In genomic region chr20:37764333-37764935, GRCh38 we compare ENCODE assay signal across 22 cellular contexts.
A peak's percentile ranks its signal among the peaks of the same experiment; 100 is the strongest.
DNase-seq lines count a peak whose midpoint lies in the region; ATAC-seq and TF ChIP-seq lines count a peak whose summit lies in the region.
"Had no signal": no experiment of that assay in that cellular context is flagged by ENCODE, and none has a peak within 500 bp of the region (broad histone marks: within the 10 kb centered on the region; RNA-seq: fewer than 3 reads in every experiment).

No MANE protein-coding gene starts in this region.

- H2BK5ac ChIP-seq in trophoblast cell (ENCODE audit: low read depth, low read length, poor library complexity): no peak overlapping the region

- intact Hi-C loops in PC-3 (cut with micrococcal nuclease): no loop called here

- no peak overlapping the region for H3K23ac ChIP-seq in trophoblast cell (ENCODE audit: low read length)

- DNase-seq in EH (ENCODE audit: low read depth): peak; percentile 22
- no peak for DNase-seq in PC-3
- DNase-seq in epithelial cell of esophagus (ENCODE audit: low read depth): peak; percentile 82
- peak; percentile 37 to 75 for DNase-seq in trophoblast cell
- no peak for DNase-seq in GM10248 (ENCODE audit: extremely low spot score)
- no peak for DNase-seq in NCI-H1436 (lab: John Stamatoyannopoulos, UW)
- no peak for DNase-seq in mesenteric fat pad (ENCODE audit: low spot score)
- DNase-seq: Calu3, DND-41, GOT3, Karpas-422, MV-4-11, NCI-H1105, NCI-H146, NCI-H2029, NCI-H446, NCI-H524 treated with DMSO at 0.1 percent for 48 hours, NCI-H774, Right ventricle myocardium superior had no signal

- no peaks in the 10 kb centered on the region for H3K9me2 ChIP-seq in PC-3 (replicated peaks; ENCODE audit: low read length)

- CTCF ChIA-PET in PC-3 (lab: Charles Lee): no interaction called here
- CTCF ChIA-PET in GM10248 (lab: Yijun Ruan, JAX): interaction anchor here (1.0 to 1.6 kb wide), 3 partner anchors 9 to 13 kb away, joined by 3 to 4 read pairs (median 3); no protein-coding TSS in a partner anchor

- H3K79me2 ChIP-seq in PC-3 (ENCODE audit: low read length) (no peaks in the 10 kb centered on the region), trophoblast cell (ENCODE audit: control insufficient read depth, insufficient read depth, low read length, poor library complexity) (no peaks in the 10 kb centered on the region)

- no CpG with 5 or more reads among the region's 4 CpGs for WGBS in trophoblast cell (ENCODE audit: extremely low coverage, insufficient coverage, insufficient read length)

- POLR2A ChIA-PET in PC-3 (lab: Charles Lee; ENCODE audit: unreplicated experiment) (no interaction called here), GM10248 (lab: Yijun Ruan, JAX) (no interaction called here)

- H3K4me2 ChIP-seq in PC-3 (ENCODE audit: low read length) (no peak overlapping the region), trophoblast cell (ENCODE audit: low read length) (no peak overlapping the region)
- H3K4me2 ChIP-seq: A549 had no signal

- no peak overlapping the region for H2AK5ac ChIP-seq in trophoblast cell (ENCODE audit: low read length)

- H3K14ac ChIP-seq in trophoblast cell (ENCODE audit: low read length): no peak overlapping the region

- H3K9me3 ChIP-seq in PC-3 (ENCODE audit: low read length) (no peaks in the 10 kb centered on the region), trophoblast cell (ENCODE audit: insufficient read depth, low read depth, low read length) (no peaks in the 10 kb centered on the region)
- H3K9me3 ChIP-seq: A549, HAP-1, SJSA1 had no signal

- H2BK120ac ChIP-seq in trophoblast cell (ENCODE audit: insufficient read depth, low read length, poor library complexity): no peak overlapping the region

- no TSS peak for BruUV-seq in PC-3 (replicated peaks; lab: Mats Ljungman, UMichigan)

- H3K9ac ChIP-seq in PC-3 (ENCODE audit: low read length) (no peak overlapping the region), trophoblast cell (ENCODE audit: low read length) (no peak overlapping the region)

- no peaks in the 10 kb centered on the region for H3K36me3 ChIP-seq in PC-3 (ENCODE audit: low read depth, low read length)
- peaks cover 2 to 4% of the 10 kb centered on the region in 2 experiments for H3K36me3 ChIP-seq in trophoblast cell (ENCODE audit: control insufficient read depth in 1 of 2, insufficient read depth in 2 of 2, low read length in 2 of 2)
- H3K36me3 ChIP-seq: SJSA1 had no signal

- H4K12ac ChIP-seq in trophoblast cell (ENCODE audit: low read depth, low read length): no peak overlapping the region

- H3K4ac ChIP-seq in trophoblast cell (ENCODE audit: low read depth, low read length): no peak overlapping the region

- no peaks in the 10 kb centered on the region for H3F3A ChIP-seq in PC-3 (ENCODE audit: low read length, unreplicated experiment)

- TF ChIP-seq CTCF in PC-3 (conservative IDR thresholded peaks at IDR 0.05; ENCODE audit: low read depth, low read length): no peak
- TF ChIP-seq CTCF in epithelial cell of esophagus (IDR thresholded peaks at IDR 0.05; ENCODE audit: insufficient read depth, low read depth, low read length, missing control alignments): no peak
- no peak for TF ChIP-seq CTCF in GM10248 (IDR thresholded peaks at IDR 0.05; ENCODE audit: control extremely low read depth, extremely low read depth, low read depth, missing control alignments)

- no peak overlapping the region for H2BK12ac ChIP-seq in trophoblast cell (ENCODE audit: low read length)

- no peak overlapping the region for H3K18ac ChIP-seq in trophoblast cell (ENCODE audit: low read length)

- H3K27ac ChIP-seq in PC-3 (ENCODE audit: low read length): no peak overlapping the region
- H3K27ac ChIP-seq in trophoblast cell (ENCODE audit: low read depth, low read length): no peak overlapping the region
- H3K27ac ChIP-seq: A549, SJSA1 had no signal

- no peak overlapping the region for H4K8ac ChIP-seq in trophoblast cell (ENCODE audit: low read depth, low read length)

- H4K20me1 ChIP-seq in PC-3 (ENCODE audit: low read length): no peaks in the 10 kb centered on the region

- H3K4me3 ChIP-seq in PC-3 (ENCODE audit: low read length) (no peak overlapping the region), epithelial cell of esophagus (ENCODE audit: low read length) (no peak overlapping the region), trophoblast cell (ENCODE audit: low read depth, low read length) (no peak overlapping the region)
- H3K4me3 ChIP-seq: A549, HAP-1, SJSA1 had no signal

- no peaks in the 10 kb centered on the region for H3K4me1 ChIP-seq in PC-3 (ENCODE audit: insufficient read depth, low read length)
- H3K4me1 ChIP-seq in trophoblast cell (ENCODE audit: control insufficient read depth in 1 of 2, insufficient read depth in 2 of 2, low read length in 2 of 2): peaks cover 0 to 2% of the 10 kb centered on the region in 2 experiments
- H3K4me1 ChIP-seq: A549, HAP-1, SJSA1 had no signal

- H3K27me3 ChIP-seq in PC-3 (ENCODE audit: low read length) (no peaks in the 10 kb centered on the region), trophoblast cell (ENCODE audit: insufficient read depth, low read length) (no peaks in the 10 kb centered on the region)
- H3K27me3 ChIP-seq: SJSA1 had no signal

- H3K79me1 ChIP-seq in trophoblast cell (ENCODE audit: low read length): no peaks in the 10 kb centered on the region

- peak; percentile 40 for ATAC-seq in PC-3
- ATAC-seq: A549 had no signal

- H2AFZ ChIP-seq in PC-3 (ENCODE audit: low read length) (no peak overlapping the region), trophoblast cell (ENCODE audit: insufficient read depth, low read length, poor library complexity) (no peak overlapping the region)

- no peak overlapping the region for H4K91ac ChIP-seq in trophoblast cell (ENCODE audit: low read depth, low read length)

Comparison
In these comparisons a context has a peak if more than half of its experiments do, and no peak if none do; other contexts are left out.
1. DNase-seq: peak in EH (single experiment), epithelial cell of esophagus (single experiment) and trophoblast cell (2 of 2); none in PC-3 (single experiment), GM10248 (single experiment), NCI-H1436 (single experiment) and mesenteric fat pad (single experiment).